ENCODE assay signal across 14 cellular contexts in genomic region chr13:98265669-98266551, GRCh38.
A peak's percentile ranks its signal among the peaks of the same experiment; 100 is the strongest.
DNase-seq lines count a peak whose midpoint lies in the region; ATAC-seq and TF ChIP-seq lines count a peak whose summit lies in the region.
"Had no signal": no experiment of that assay in that cellular context is flagged by ENCODE, and none has a peak within 500 bp of the region (broad histone marks: within the 10 kb centered on the region; RNA-seq: fewer than 3 reads in every experiment).

No MANE protein-coding gene starts in this region.

- no peak overlapping the region for H3K4me3 ChIP-seq in breast epithelium
- H3K4me3 ChIP-seq in liver (ENCODE audit: low read depth in 1 of 3, low read length in 3 of 3): no peak overlapping the region
- no peak overlapping the region for H3K4me3 ChIP-seq in tibial nerve
- H3K4me3 ChIP-seq: tibial artery had no signal

- H3K9me3 Mint-ChIP-seq in MCF 10A (ENCODE audit: unreplicated experiment) (no peaks in the 10 kb centered on the region), chondrocyte (ENCODE audit: low read depth) (no peaks in the 10 kb centered on the region)

- DNase-seq in breast epithelium (ENCODE audit: low spot score in 2 of 2) (no peak), MCF 10A (ENCODE audit: unreplicated experiment) (no peak), chondrocyte (ENCODE audit: low spot score) (no peak), tibial nerve (ENCODE audit: low spot score in 2 of 2) (peak; percentile 26 to 31), HCEC 1CT (no peak), NCI-H774 (lab: John Stamatoyannopoulos, UW) (no peak)
- DNase-seq: COR-L47, cortex of kidney, NCI-H1694, NCI-H748 treated with DMSO at 0.1 percent for 48 hours, SK-N-SH, tibial artery had no signal

- no peaks in the 10 kb centered on the region for H3K9me3 ChIP-seq in breast epithelium
- H3K9me3 ChIP-seq in liver (ENCODE audit: control insufficient read depth in 4 of 4, low read length in 3 of 4): no peaks in the 10 kb centered on the region
- H3K9me3 ChIP-seq in tibial nerve: no peaks in the 10 kb centered on the region
- H3K9me3 ChIP-seq: SK-N-SH, tibial artery had no signal

- no peak for TF ChIP-seq POLR2A in breast epithelium (IDR thresholded peaks at IDR 0.05)
- TF ChIP-seq POLR2A in tibial nerve (IDR thresholded peaks at IDR 0.05): no peak

- H3K27me3 Mint-ChIP-seq in MCF 10A (ENCODE audit: insufficient read depth, unreplicated experiment): no peaks in the 10 kb centered on the region
- no peaks in the 10 kb centered on the region for H3K27me3 Mint-ChIP-seq in chondrocyte (ENCODE audit: low read depth)

- H3K4me1 Mint-ChIP-seq in MCF 10A (ENCODE audit: insufficient read depth, unreplicated experiment) (no peaks in the 10 kb centered on the region), chondrocyte (ENCODE audit: low read depth) (peaks cover 68% of the 10 kb centered on the region)

- no peak for TF ChIP-seq CTCF in breast epithelium (IDR thresholded peaks at IDR 0.05)
- TF ChIP-seq CTCF in MCF 10A (IDR thresholded peaks at IDR 0.05; ENCODE audit: unreplicated experiment): no peak
- no peak for TF ChIP-seq CTCF in chondrocyte (IDR thresholded peaks at IDR 0.05)
- TF ChIP-seq CTCF in liver (IDR thresholded peaks at IDR 0.05; ENCODE audit: low read depth, low read length, missing input control): no peak
- no peak for TF ChIP-seq CTCF in tibial nerve (IDR thresholded peaks at IDR 0.05)

- no peak overlapping the region for H3K4me3 Mint-ChIP-seq in MCF 10A (ENCODE audit: unreplicated experiment)
- H3K4me3 Mint-ChIP-seq in chondrocyte (ENCODE audit: unreplicated experiment): no peak overlapping the region

- H3K27ac ChIP-seq in breast epithelium (peak overlapping the region; percentile 20 to 61), liver (ENCODE audit: low read depth in 1 of 2, low read length in 2 of 2) (peak overlapping the region; percentile 54 to 59), tibial nerve (peak overlapping the region in 1 of 4 donors; percentile 38)
- H3K27ac ChIP-seq: tibial artery had no signal

- H3K27ac Mint-ChIP-seq in MCF 10A (ENCODE audit: low read depth, unreplicated experiment) (no peak overlapping the region), chondrocyte (ENCODE audit: unreplicated experiment) (peak overlapping the region; percentile 80)

- POLR2A ChIA-PET in MCF 10A (lab: Yijun Ruan, JAX): no interaction called here

- no peak for ATAC-seq in HG03354 (IDR thresholded peaks at IDR 0.05; ENCODE audit: poor library complexity, severe bottlenecking, unreplicated experiment)

- intact Hi-C loops in breast epithelium (cut with DNase I; ENCODE audit: low total_unique reads): no loop called here
- intact Hi-C loops in MCF 10A (cut with micrococcal nuclease): no loop called here

- H3K36me3 Mint-ChIP-seq in MCF 10A (ENCODE audit: insufficient read depth, unreplicated experiment) (no peaks in the 10 kb centered on the region), chondrocyte (ENCODE audit: low read depth) (peaks cover 2% of the 10 kb centered on the region)

- no TSS peak for BruUV-seq in MCF 10A (replicated peaks; lab: Mats Ljungman, UMichigan)

- H3K4me1 ChIP-seq in breast epithelium (peaks cover 0 to 3% of the 10 kb centered on the region in 2 donors), liver (ENCODE audit: control insufficient read depth in 4 of 4, insufficient read depth in 4 of 4, low read length in 3 of 4) (peaks cover 12 to 46% (median 35%) of the 10 kb centered on the region in 4 donors), tibial nerve (peaks cover 0 to 21% (median 0%) of the 10 kb centered on the region in 4 donors)

- H3K9ac ChIP-seq in liver (ENCODE audit: low read depth in 1 of 2, low read length in 2 of 2): no peak overlapping the region
- H3K9ac ChIP-seq: SK-N-SH had no signal

- peak; percentile 65 to 71 for TF ChIP-seq RAD21 in liver (IDR thresholded peaks at IDR 0.05)

- H3K27me3 ChIP-seq in breast epithelium: no peaks in the 10 kb centered on the region
- H3K27me3 ChIP-seq in liver (ENCODE audit: control insufficient read depth in 4 of 4, insufficient read depth in 4 of 4, low read length in 3 of 4): no peaks in the 10 kb centered on the region
- no peaks in the 10 kb centered on the region for H3K27me3 ChIP-seq in tibial nerve
- H3K27me3 ChIP-seq: tibial artery had no signal

- 58% methylated on average over 10 of the region's 10 CpGs for WGBS in liver
- 55 to 61% methylated on average over 10 of the region's 10 CpGs for WGBS in tibial nerve, 2 donors

- CTCF ChIA-PET in MCF 10A (lab: Yijun Ruan, JAX): no interaction called here

- no peaks in the 10 kb centered on the region for H3K36me3 ChIP-seq in breast epithelium
- H3K36me3 ChIP-seq in liver (ENCODE audit: control insufficient read depth in 4 of 4, insufficient read depth in 3 of 4, low read depth in 1 of 4, low read length in 3 of 4): no peaks in the 10 kb centered on the region
- no peaks in the 10 kb centered on the region for H3K36me3 ChIP-seq in tibial nerve
- H3K36me3 ChIP-seq: tibial artery had no signal

- TF ChIP-seq EP300 in tibial nerve (IDR thresholded peaks at IDR 0.05): no peak

TF ChIP-seq in liver, 16 proteins besides CTCF, POLR2A, EP300 and RAD21:
- TF ChIP-seq REST (IDR thresholded peaks at IDR 0.05): peak; percentile 87
- peak; percentile 63 for TF ChIP-seq TAF1 (conservative IDR thresholded peaks at IDR 0.05)
- TF ChIP-seq YY1 (IDR thresholded peaks at IDR 0.05): peak; percentile 80
- TF ChIP-seq JUND (IDR thresholded peaks at IDR 0.05): peak; percentile 69 to 80
- peak; percentile 98 for TF ChIP-seq ZBTB33 (IDR thresholded peaks at IDR 0.05)
- no peak for TF ChIP-seq ATF3 (IDR thresholded peaks at IDR 0.05)
- peak in 1 of 2 donors; percentile 68 for TF ChIP-seq EGR1 (IDR thresholded peaks at IDR 0.05; ENCODE audit: low read depth in 2 of 2)
- TF ChIP-seq SP1 (IDR thresholded peaks at IDR 0.05): peak; percentile 89
- TF ChIP-seq FOXA2 (IDR thresholded peaks at IDR 0.05): peak; percentile 54
- peak in 1 of 2 donors; percentile 40 for TF ChIP-seq GABPA (IDR thresholded peaks at IDR 0.05 in 1 of 2, conservative IDR thresholded peaks at IDR 0.05 in 1 of 2)
- peak; percentile 94 for TF ChIP-seq MAX (IDR thresholded peaks at IDR 0.05)
- peak; percentile 79 for TF ChIP-seq NR2F2 (IDR thresholded peaks at IDR 0.05)
- TF ChIP-seq HNF4A (conservative IDR thresholded peaks at IDR 0.05): peak; percentile 90 to 91
- peak; percentile 90 to 95 for TF ChIP-seq RXRA (IDR thresholded peaks at IDR 0.05)
- peak; percentile 75 for TF ChIP-seq FOXA1 (IDR thresholded peaks at IDR 0.05)
- TF ChIP-seq HNF4G (IDR thresholded peaks at IDR 0.05): peak; percentile 45

Comparison
In these comparisons a context has a peak if more than half of its experiments do, and no peak if none do; other contexts are left out.
1. DNase-seq: peak in tibial nerve (2 of 2); none in breast epithelium (0 of 2), MCF 10A (single experiment), chondrocyte (single experiment), HCEC 1CT (single experiment) and NCI-H774 (single experiment).